ENCODE assay signal across 12 cellular contexts in the genomic region with DNA sequence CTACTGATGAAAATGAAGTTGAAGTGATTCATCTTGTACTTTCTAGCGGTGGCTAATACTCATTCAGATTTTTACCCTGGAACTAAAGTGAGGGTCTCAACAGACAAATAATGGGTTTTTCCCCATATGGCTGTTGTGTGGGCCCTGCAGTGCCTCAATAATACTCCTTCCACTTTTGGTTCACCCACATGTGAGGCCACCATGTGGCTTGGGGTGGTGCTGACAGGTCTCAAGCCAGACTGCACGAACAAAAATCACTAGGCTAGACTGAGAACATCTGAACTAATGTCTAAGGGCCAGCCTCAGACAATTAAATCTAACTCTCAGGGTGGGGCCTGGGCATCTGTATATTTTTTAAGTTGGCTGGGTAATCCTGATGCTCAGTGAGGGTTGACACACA. TPM values are rescaled to one million over a fixed set of nuclear protein-coding genes. Genes with fewer than 3 reads are reported as not detected.
A peak's percentile ranks its signal among the peaks of the same experiment; 100 is the strongest.
DNase-seq lines count a peak whose midpoint lies in the region; ATAC-seq, FAIRE-seq and TF ChIP-seq lines count a peak whose summit lies in the region.
"Had no signal": no experiment of that assay in that cellular context is flagged by ENCODE, and none has a peak within 500 bp of the region (broad histone marks: within the 10 kb centered on the region; RNA-seq: fewer than 3 reads in every experiment).

No MANE protein-coding gene starts in this region.

- POLR2A ChIA-PET in activated CD4-positive, alpha-beta T cell treated with anti-CD3 and anti-CD28 coated beads for 36 hours (lab: Charles Lee): no interaction called here
- POLR2A ChIA-PET in activated CD4-positive, alpha-beta T cell treated with anti-CD3 and anti-CD28 coated beads, Interleukin-2, amount 10 ng/mL, durations not matched to agents 7 days and 5 days (lab: Charles Lee): no interaction called here

- H3K9me3 Mint-ChIP-seq in activated CD4-positive, alpha-beta T cell treated with anti-CD3 and anti-CD28 coated beads for 36 hours (ENCODE audit: low read depth): no peaks in the 10 kb centered on the region
- no peaks in the 10 kb centered on the region for H3K9me3 Mint-ChIP-seq in activated CD4-positive, alpha-beta T cell treated with anti-CD3 and anti-CD28 coated beads, Interleukin-2, amount 10 ng/mL, durations not matched to agents 7 days and 5 days
- H3K9me3 Mint-ChIP-seq: memory B cell had no signal

- peaks cover 11% of the 10 kb centered on the region for H3K4me1 Mint-ChIP-seq in activated CD4-positive, alpha-beta T cell treated with anti-CD3 and anti-CD28 coated beads for 36 hours
- peaks cover 5% of the 10 kb centered on the region for H3K4me1 Mint-ChIP-seq in activated CD4-positive, alpha-beta T cell treated with anti-CD3 and anti-CD28 coated beads, Interleukin-2, amount 10 ng/mL, durations not matched to agents 7 days and 5 days

- DNase-seq in activated CD4-positive, alpha-beta T cell treated with anti-CD3 and anti-CD28 coated beads for 36 hours: peak; percentile 17
- no peak for DNase-seq in activated CD4-positive, alpha-beta T cell treated with anti-CD3 and anti-CD28 coated beads, Interleukin-2, amount 10 ng/mL, durations not matched to agents 7 days and 5 days
- peak; percentile 37 for DNase-seq in NAMALWA (ENCODE audit: low spot score)
- DNase-seq in retinal pigment epithelial cell (ENCODE audit: low read depth): no peak
- no peak for DNase-seq in NCI-H146 treated with DMSO at 0.1 percent for 48 hours (lab: John Stamatoyannopoulos, UW; ENCODE audit: unreplicated experiment)
- DNase-seq in germinal center (ENCODE audit: low spot score): no peak
- DNase-seq in HTR-8/SVneo (ENCODE audit: insufficient read length, low spot score): no peak
- DNase-seq: occipital lobe, transverse colon had no signal

- TF ChIP-seq CTCF in retinal pigment epithelial cell (conservative IDR thresholded peaks at IDR 0.05; ENCODE audit: low read depth, low read length): peak; percentile 8

- no peak overlapping the region for H3K27ac Mint-ChIP-seq in activated CD4-positive, alpha-beta T cell treated with anti-CD3 and anti-CD28 coated beads for 36 hours
- no peak overlapping the region for H3K27ac Mint-ChIP-seq in activated CD4-positive, alpha-beta T cell treated with anti-CD3 and anti-CD28 coated beads, Interleukin-2, amount 10 ng/mL, durations not matched to agents 7 days and 5 days
- H3K27ac Mint-ChIP-seq: memory B cell had no signal

- H3K4me3 Mint-ChIP-seq in activated CD4-positive, alpha-beta T cell treated with anti-CD3 and anti-CD28 coated beads for 36 hours: no peak overlapping the region
- no peak overlapping the region for H3K4me3 Mint-ChIP-seq in activated CD4-positive, alpha-beta T cell treated with anti-CD3 and anti-CD28 coated beads, Interleukin-2, amount 10 ng/mL, durations not matched to agents 7 days and 5 days
- H3K4me3 Mint-ChIP-seq: memory B cell had no signal

- peaks cover 36% of the 10 kb centered on the region for H3K27me3 Mint-ChIP-seq in activated CD4-positive, alpha-beta T cell treated with anti-CD3 and anti-CD28 coated beads for 36 hours
- H3K27me3 Mint-ChIP-seq in activated CD4-positive, alpha-beta T cell treated with anti-CD3 and anti-CD28 coated beads, Interleukin-2, amount 10 ng/mL, durations not matched to agents 7 days and 5 days: peaks cover 36% of the 10 kb centered on the region

- intact Hi-C loops in activated CD4-positive, alpha-beta T cell treated with anti-CD3 and anti-CD28 coated beads for 36 hours (cut with DNase I, micrococcal nuclease): loop anchor here in 1 of 2 experiments (2.0 kb wide), 1 partner anchor 313 kb away; no protein-coding TSS in a partner anchor

- no peak overlapping the region for H3K4me3 ChIP-seq in retinal pigment epithelial cell (ENCODE audit: low read length)
- H3K4me3 ChIP-seq: transverse colon had no signal

- no peak for ATAC-seq in activated CD4-positive, alpha-beta T cell treated with anti-CD3 and anti-CD28 coated beads for 36 hours
- ATAC-seq in GM21576 (IDR thresholded peaks at IDR 0.05; ENCODE audit: unreplicated experiment): peak; percentile 44

- CTCF ChIA-PET in activated CD4-positive, alpha-beta T cell treated with anti-CD3 and anti-CD28 coated beads for 36 hours (lab: Charles Lee): interaction anchor here (1.2 kb wide), 1 partner anchor 1475 kb away, joined by 3 read pairs; no protein-coding TSS in a partner anchor
- CTCF ChIA-PET in activated CD4-positive, alpha-beta T cell treated with anti-CD3 and anti-CD28 coated beads, Interleukin-2, amount 10 ng/mL, durations not matched to agents 7 days and 5 days (lab: Charles Lee): interaction anchor here (0.6 kb wide), 1 partner anchor 313 kb away, joined by 4 read pairs; no protein-coding TSS in a partner anchor

- FAIRE-seq in HTR-8/SVneo (lab: Jason Lieb, UNC): no peak
- FAIRE-seq: A204.1 had no signal

- no peaks in the 10 kb centered on the region for H3K36me3 Mint-ChIP-seq in activated CD4-positive, alpha-beta T cell treated with anti-CD3 and anti-CD28 coated beads for 36 hours (ENCODE audit: low read depth)
- no peaks in the 10 kb centered on the region for H3K36me3 Mint-ChIP-seq in activated CD4-positive, alpha-beta T cell treated with anti-CD3 and anti-CD28 coated beads, Interleukin-2, amount 10 ng/mL, durations not matched to agents 7 days and 5 days (ENCODE audit: low read depth)
- H3K36me3 Mint-ChIP-seq: memory B cell had no signal

RNA-seq across cellular contexts. Expression of a gene that starts 7.9 kb away (rescaled TPM):
- under 1 TPM; 0.02 TPM for total RNA-seq in activated CD4-positive, alpha-beta T cell treated with anti-CD3 and anti-CD28 coated beads for 36 hours
- total RNA-seq in activated CD4-positive, alpha-beta T cell treated with anti-CD3 and anti-CD28 coated beads, Interleukin-2, amount 10 ng/mL, durations not matched to agents 7 days and 5 days: not detected

RNA-seq across cellular contexts. Expression of a gene that starts 29.9 kb away (rescaled TPM):
- 100 to 1,000 TPM; 468 to 520 TPM for total RNA-seq in activated CD4-positive, alpha-beta T cell treated with anti-CD3 and anti-CD28 coated beads for 36 hours
- 100 to 1,000 TPM; 397 to 403 TPM for total RNA-seq in activated CD4-positive, alpha-beta T cell treated with anti-CD3 and anti-CD28 coated beads, Interleukin-2, amount 10 ng/mL, durations not matched to agents 7 days and 5 days

Comparison
In these comparisons a context has a peak if more than half of its experiments do, and no peak if none do; other contexts are left out.
1. DNase-seq: peak in activated CD4-positive, alpha-beta T cell treated with anti-CD3 and anti-CD28 coated beads for 36 hours (single experiment) and NAMALWA (single experiment); none in activated CD4-positive, alpha-beta T cell treated with anti-CD3 and anti-CD28 coated beads, Interleukin-2, amount 10 ng/mL, durations not matched to agents 7 days and 5 days (single experiment), retinal pigment epithelial cell (single experiment), NCI-H146 treated with DMSO at 0.1 percent for 48 hours (single experiment), germinal center (single experiment) and HTR-8/SVneo (single experiment).